25 cellular contexts compared by ENCODE assay signal in the genomic region with DNA sequence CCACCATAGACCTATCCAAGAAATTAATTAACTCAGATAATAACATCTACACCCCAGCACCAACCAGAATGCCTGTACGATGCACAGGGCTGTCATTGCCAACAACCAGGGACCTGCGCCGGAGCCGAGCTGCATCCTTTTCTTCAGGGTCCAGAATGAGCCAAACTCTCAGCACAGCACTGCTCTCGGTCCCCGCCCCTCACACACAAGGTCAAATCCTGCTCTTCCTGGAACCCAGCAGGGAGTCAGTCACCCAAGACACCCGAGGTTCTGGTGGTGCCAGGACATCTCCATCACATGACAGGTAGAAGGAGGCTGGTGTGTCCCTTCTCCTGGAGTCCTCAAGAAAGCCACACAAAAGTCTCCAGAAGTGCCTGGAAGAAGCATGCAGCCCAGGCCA.
"Had no signal": no experiment of that assay in that cellular context is flagged by ENCODE, and none has a peak within 500 bp of the region (broad histone marks: within the 10 kb centered on the region; RNA-seq: fewer than 3 reads in every experiment).

No MANE protein-coding gene starts in this region.

- H3K4me1 Mint-ChIP-seq: brain, neural crest cell had no signal

- H3K4me3 Mint-ChIP-seq: activated naive CD4-positive, alpha-beta T cell treated with anti-CD3 and anti-CD28 coated beads, Interleukin-2, amount 10 ng/mL, durations not matched to agents 7 days and 5 days; activated naive CD8-positive, alpha-beta T cell treated with anti-CD3 and anti-CD28 coated beads, Interleukin-2, amount 10 ng/mL, durations not matched to agents 7 days and 5 days; brain; naive thymus-derived CD4-positive, alpha-beta T cell; neural crest cell; T-cell had no signal

- H3K27me3 Mint-ChIP-seq: activated naive CD4-positive, alpha-beta T cell treated with anti-CD3 and anti-CD28 coated beads, Interleukin-2, amount 10 ng/mL, durations not matched to agents 7 days and 5 days; activated naive CD8-positive, alpha-beta T cell treated with anti-CD3 and anti-CD28 coated beads, Interleukin-2, amount 10 ng/mL, durations not matched to agents 7 days and 5 days; brain; naive thymus-derived CD4-positive, alpha-beta T cell; T-cell had no signal

- H3K27ac Mint-ChIP-seq: activated naive CD4-positive, alpha-beta T cell treated with anti-CD3 and anti-CD28 coated beads, Interleukin-2, amount 10 ng/mL, durations not matched to agents 7 days and 5 days; brain; T-cell had no signal

- H3K9me3 Mint-ChIP-seq: activated naive CD4-positive, alpha-beta T cell treated with anti-CD3 and anti-CD28 coated beads, Interleukin-2, amount 10 ng/mL, durations not matched to agents 7 days and 5 days; activated naive CD8-positive, alpha-beta T cell treated with anti-CD3 and anti-CD28 coated beads, Interleukin-2, amount 10 ng/mL, durations not matched to agents 7 days and 5 days; brain; naive thymus-derived CD4-positive, alpha-beta T cell; neural crest cell; T-cell had no signal

- DNase-seq: activated CD4-positive, alpha-beta T cell treated with anti-CD3 and anti-CD28 coated beads for 4 hours; activated CD4-positive, alpha-beta T cell treated with anti-CD3 and anti-CD28 coated beads, Interleukin-2, amount 50 U/mL, for 4 hours; activated gamma-delta T cell; activated naive CD4-positive, alpha-beta T cell treated with anti-CD3 and anti-CD28 coated beads, Interleukin-2, amount 10 ng/mL, durations not matched to agents 7 days and 5 days; activated naive CD8-positive, alpha-beta T cell treated with anti-CD3 and anti-CD28 coated beads, Interleukin-2, amount 10 ng/mL, durations not matched to agents 7 days and 5 days; activated T-cell treated with anti-CD3 and anti-CD28 coated beads, Interleukin-2, amount 50 U/mL, for 1 hour; caudate nucleus; hippocampal formation; left colon; midbrain; naive thymus-derived CD4-positive, alpha-beta T cell; nucleus accumbens; right cardiac atrium; stimulated activated CD4-positive, alpha-beta T cell treated with anti-CD3 and anti-CD28 coated beads, Interleukin-2, amount 100 ng/mL, for 48 hours; stimulated activated naive CD8-positive, alpha-beta T cell treated with anti-CD3 and anti-CD28 coated beads, Interleukin-15, Interleukin-2, amounts not matched to agents 100 U/mL and 50 U/mL, for 24 hours; T-cell; T-helper 9 cell; testis; uterus had no signal

- FAIRE-seq: endothelial cell of umbilical vein, keratinocyte, TTC549 had no signal

- ATAC-seq: gastroesophageal sphincter; left colon; naive thymus-derived CD4-positive, alpha-beta T cell; right cardiac atrium; stimulated activated naive CD8-positive, alpha-beta T cell treated with anti-CD3 and anti-CD28 coated beads, Interleukin-15, Interleukin-2, amounts not matched to agents 100 U/mL and 50 U/mL, for 24 hours; T-cell had no signal
